In the genomic region with DNA sequence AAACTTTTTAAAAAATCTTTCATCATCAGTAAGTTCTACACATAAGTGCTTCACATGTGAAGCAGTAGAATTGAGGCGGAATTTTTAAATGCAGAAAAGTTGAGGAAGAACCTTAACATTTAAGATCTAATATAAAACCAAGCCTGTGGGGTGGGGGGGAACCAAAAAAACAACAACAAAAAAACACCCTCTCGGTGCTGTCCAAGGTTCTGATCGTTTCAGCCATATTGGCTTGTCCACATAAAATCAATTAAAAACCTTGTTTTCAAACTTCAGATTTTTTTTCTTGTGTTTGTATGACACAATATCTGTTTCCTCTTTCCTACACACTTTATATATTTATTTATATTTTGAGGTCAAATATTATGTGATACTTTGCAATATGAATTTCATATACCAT, we compare ENCODE assay signal across 22 cellular contexts.
DNase-seq lines count a peak whose midpoint lies in the region; FAIRE-seq and TF ChIP-seq lines count a peak whose summit lies in the region.
"Had no signal": no experiment of that assay in that cellular context is flagged by ENCODE, and none has a peak within 500 bp of the region (broad histone marks: within the 10 kb centered on the region; RNA-seq: fewer than 3 reads in every experiment).

No MANE protein-coding gene starts in this region.

- H3K27me3 ChIP-seq in H1 (replicated peaks in 1 of 4; ENCODE audit: control insufficient read depth in 3 of 4, extremely low read depth in 1 of 4, insufficient read depth in 3 of 4, low read length in 3 of 4): no peaks in the 10 kb centered on the region

- H3K27ac Mint-ChIP-seq in activated CD4-positive, alpha-beta T cell treated with anti-CD3 and anti-CD28 coated beads, Interleukin-2, amount 10 ng/mL, durations not matched to agents 7 days and 5 days: no peak overlapping the region
- H3K27ac Mint-ChIP-seq in neural crest cell (ENCODE audit: unreplicated experiment) (no peak overlapping the region), mesothelial cell of epicardium (no peak overlapping the region)
- H3K27ac Mint-ChIP-seq: CD4-positive, alpha-beta T cell; IgD-negative memory B cell had no signal

- H3K4me2 ChIP-seq in H1 (ENCODE audit: insufficient read depth in 1 of 2, low read depth in 2 of 2, low read length in 2 of 2): no peak overlapping the region

- no peak overlapping the region for H4K91ac ChIP-seq in H1 (replicated peaks; ENCODE audit: insufficient read length, low read length)

- FAIRE-seq in H1 (lab: Jason Lieb, UNC): no peak
- FAIRE-seq: GM12892, GM18507, HTR-8/SVneo had no signal

- no peak overlapping the region for H2AK5ac ChIP-seq in H1 (ENCODE audit: low read depth, low read length)

- TF ChIP-seq RAD21 in Ishikawa (IDR thresholded peaks at IDR 0.05; ENCODE audit: low read depth): no peak
- TF ChIP-seq RAD21 in H1 (IDR thresholded peaks at IDR 0.05 in 1 of 2, conservative IDR thresholded peaks at IDR 0.05 in 1 of 2; ENCODE audit: low read depth in 2 of 2, low read length in 2 of 2): no peak

- no peak overlapping the region for H3K4me3 Mint-ChIP-seq in activated CD4-positive, alpha-beta T cell treated with anti-CD3 and anti-CD28 coated beads, Interleukin-2, amount 10 ng/mL, durations not matched to agents 7 days and 5 days
- peak overlapping the region; percentile 18 for H3K4me3 Mint-ChIP-seq in neural crest cell
- no peak overlapping the region for H3K4me3 Mint-ChIP-seq in mesothelial cell of epicardium
- H3K4me3 Mint-ChIP-seq: CD4-positive, alpha-beta T cell; IgD-negative memory B cell had no signal

- TF ChIP-seq CTCF in H1 (IDR thresholded peaks at IDR 0.05; ENCODE audit: control extremely low read depth in 1 of 3, insufficient read depth in 1 of 3, low read depth in 1 of 3, low read length in 3 of 3) (no peak), neural crest cell (conservative IDR thresholded peaks at IDR 0.05) (no peak), mesothelial cell of epicardium (IDR thresholded peaks at IDR 0.05; ENCODE audit: unreplicated experiment) (no peak)

- TF ChIP-seq EP300 in Ishikawa (IDR thresholded peaks at IDR 0.05; ENCODE audit: borderline replicate concordance) (no peak), H1 (IDR thresholded peaks at IDR 0.05; ENCODE audit: borderline replicate concordance in 1 of 2, low read depth in 2 of 2, low read length in 2 of 2) (no peak)

- H2BK120ac ChIP-seq in H1 (replicated peaks; ENCODE audit: low read depth, low read length): no peak overlapping the region

- peaks cover 10% of the 10 kb centered on the region for H3K4me1 Mint-ChIP-seq in activated CD4-positive, alpha-beta T cell treated with anti-CD3 and anti-CD28 coated beads, Interleukin-2, amount 10 ng/mL, durations not matched to agents 7 days and 5 days
- H3K4me1 Mint-ChIP-seq in neural crest cell: peaks cover 60% of the 10 kb centered on the region
- peaks cover 11% of the 10 kb centered on the region for H3K4me1 Mint-ChIP-seq in mesothelial cell of epicardium

- H2BK20ac ChIP-seq in H1 (ENCODE audit: low read length): no peak overlapping the region

- H4K20me1 ChIP-seq in H1 (replicated peaks in 1 of 2; ENCODE audit: control insufficient read depth in 1 of 2, insufficient read depth in 2 of 2, low read length in 2 of 2): no peaks in the 10 kb centered on the region

- H3K23ac ChIP-seq in H1 (ENCODE audit: insufficient read length): no peak overlapping the region

- no peak overlapping the region for H4K5ac ChIP-seq in H1 (ENCODE audit: insufficient read length, low read depth, low read length)

- WGBS in H1 (ENCODE audit: extremely low coverage in 1 of 2, insufficient coverage in 1 of 2, insufficient read length in 1 of 2, insufficient replicate concordance in 2 of 2, low coverage in 1 of 2, low lambda C conversion rate in 2 of 2, missing lambda C conversion rate in 1 of 2), 2 experiments: 95% methylated on average over 3 of the region's 3 CpGs; no CpG with 5 or more reads in 1 of the 2 experiments

- H3K23me2 ChIP-seq in H1 (ENCODE audit: low read depth, low read length): no peaks in the 10 kb centered on the region

- H3K4ac ChIP-seq in H1 (replicated peaks; ENCODE audit: insufficient read length, low read depth, low read length): no peak overlapping the region

- peaks cover 17% of the 10 kb centered on the region for H3K9me3 Mint-ChIP-seq in activated CD4-positive, alpha-beta T cell treated with anti-CD3 and anti-CD28 coated beads, Interleukin-2, amount 10 ng/mL, durations not matched to agents 7 days and 5 days
- H3K9me3 Mint-ChIP-seq in neural crest cell (peaks cover 8% of the 10 kb centered on the region), mesothelial cell of epicardium (peaks cover 29% of the 10 kb centered on the region)

- no peak overlapping the region for H3K56ac ChIP-seq in H1 (replicated peaks; ENCODE audit: insufficient read length, low read depth, low read length)

- TF ChIP-seq POLR2A in H1 (IDR thresholded peaks at IDR 0.05; ENCODE audit: control extremely low read depth in 1 of 2, low read depth in 2 of 2, low read length in 2 of 2): no peak

- CTCF ChIA-PET in activated CD4-positive, alpha-beta T cell treated with anti-CD3 and anti-CD28 coated beads, Interleukin-2, amount 10 ng/mL, durations not matched to agents 7 days and 5 days (lab: Charles Lee): no interaction called here
- CTCF ChIA-PET in H1 (lab: Charles Lee; ENCODE audit: partially characterized antibody): interaction anchor here (3.1 kb wide), 1 partner anchor 17 kb away, joined by 12 read pairs; no protein-coding TSS in a partner anchor

- H3K4me1 ChIP-seq in H1 (replicated peaks in 1 of 4; ENCODE audit: control insufficient read depth in 3 of 4, insufficient read depth in 4 of 4, low read length in 3 of 4): peaks cover 4 to 26% (median 15%) of the 10 kb centered on the region in 4 experiments; a peak in 6 of 7 replicates

- POLR2A ChIA-PET in activated CD4-positive, alpha-beta T cell treated with anti-CD3 and anti-CD28 coated beads, Interleukin-2, amount 10 ng/mL, durations not matched to agents 7 days and 5 days (lab: Charles Lee): no interaction called here
- POLR2A ChIA-PET in H1 (lab: Charles Lee; ENCODE audit: partially characterized antibody): no interaction called here

- H3K18ac ChIP-seq in H1 (ENCODE audit: extremely low read depth, low read length): no peak overlapping the region

- no peaks in the 10 kb centered on the region for H3K27me3 Mint-ChIP-seq in activated CD4-positive, alpha-beta T cell treated with anti-CD3 and anti-CD28 coated beads, Interleukin-2, amount 10 ng/mL, durations not matched to agents 7 days and 5 days
- H3K27me3 Mint-ChIP-seq in neural crest cell (ENCODE audit: low read depth): no peaks in the 10 kb centered on the region
- no peaks in the 10 kb centered on the region for H3K27me3 Mint-ChIP-seq in mesothelial cell of epicardium (ENCODE audit: low read depth)
- H3K27me3 Mint-ChIP-seq: CD4-positive, alpha-beta T cell; IgD-negative memory B cell had no signal

- no peak overlapping the region for H2BK15ac ChIP-seq in H1 (ENCODE audit: low read length)

- peaks cover 0 to 8% (median 4%) of the 10 kb centered on the region in 4 experiments; a peak in 7 of 8 replicates for H3K36me3 ChIP-seq in H1 (ENCODE audit: control insufficient read depth in 2 of 4, insufficient read depth in 4 of 4, low read length in 3 of 4)

- no peaks in the 10 kb centered on the region for H3K79me2 ChIP-seq in H1 (ENCODE audit: control insufficient read depth in 1 of 2, insufficient read depth in 2 of 2, low read length in 2 of 2)

- H3K27ac ChIP-seq in H1 (ENCODE audit: low read depth, low read length): no peak overlapping the region
- H3K27ac ChIP-seq: SK-N-MC had no signal

- no peak overlapping the region for H3K9ac ChIP-seq in H1 (replicated peaks in 1 of 4; ENCODE audit: extremely low read depth in 1 of 4, low read depth in 3 of 4, low read length in 3 of 4)

- H3K79me1 ChIP-seq in H1 (ENCODE audit: low read depth, low read length): no peaks in the 10 kb centered on the region

- no peaks in the 10 kb centered on the region for H3K9me3 ChIP-seq in H1 (ENCODE audit: insufficient read depth in 2 of 2, low read depth in 1 of 2, low read length in 1 of 2)

- H2BK5ac ChIP-seq in H1 (ENCODE audit: low read depth, low read length): no peak overlapping the region

- no peak overlapping the region for H4K8ac ChIP-seq in H1 (ENCODE audit: extremely low read depth, insufficient read depth, low read length)

- peak; percentile 23 for DNase-seq in activated CD4-positive, alpha-beta T cell treated with anti-CD3 and anti-CD28 coated beads, Interleukin-2, amount 10 ng/mL, durations not matched to agents 7 days and 5 days
- DNase-seq in activated CD4-positive, alpha-beta T cell treated with anti-CD3 and anti-CD28 coated beads for 4 hours: no peak
- DNase-seq in H1 (ENCODE audit: low read depth in 1 of 2, low spot score in 2 of 2) (no peak), neural crest cell (ENCODE audit: low read depth, low spot score) (no peak), mesothelial cell of epicardium (ENCODE audit: low spot score in 2 of 2, unreplicated experiment in 2 of 2) (no peak), NCI-H69 (lab: John Stamatoyannopoulos, UW) (no peak), NCI-H1105 (lab: John Stamatoyannopoulos, UW) (no peak)
- DNase-seq: 8988T; CD4-positive, alpha-beta T cell; EL; NCI-H1092 treated with DMSO at 0.1 percent for 48 hours; NCI-H1694; NCI-H2081 treated with DMSO at 0.1 percent for 48 hours; NCI-H774; OCI-M1; SHP77 had no signal

- H3K36me3 Mint-ChIP-seq in activated CD4-positive, alpha-beta T cell treated with anti-CD3 and anti-CD28 coated beads, Interleukin-2, amount 10 ng/mL, durations not matched to agents 7 days and 5 days (ENCODE audit: low read depth): peaks cover 53% of the 10 kb centered on the region
- H3K36me3 Mint-ChIP-seq in neural crest cell (ENCODE audit: low read depth): peaks cover 40% of the 10 kb centered on the region
- H3K36me3 Mint-ChIP-seq in mesothelial cell of epicardium: peaks cover 50% of the 10 kb centered on the region

- H2AFZ ChIP-seq in H1 (ENCODE audit: low read length): no peak overlapping the region

- H3K14ac ChIP-seq in H1 (ENCODE audit: insufficient read length): no peak overlapping the region

- no peak overlapping the region for H2BK12ac ChIP-seq in H1 (ENCODE audit: low read depth, low read length)

- no peak overlapping the region for H3K4me3 ChIP-seq in H1 (ENCODE audit: extremely low read depth in 1 of 4, insufficient read depth in 2 of 4, low read depth in 3 of 4, low read length in 4 of 4)
- H3K4me3 ChIP-seq: SK-N-MC had no signal

TF ChIP-seq in Ishikawa, 13 proteins besides CTCF, POLR2A, EP300 and RAD21 (continues in another document):
- no peak for TF ChIP-seq CREB1 (IDR thresholded peaks at IDR 0.05; ENCODE audit: low read depth)

TF ChIP-seq in H1, 55 proteins besides CTCF, POLR2A, EP300 and RAD21:
- 0 out of 4 replicates have a peak, but pooled peaks of 1 of the 2 experiments have one; percentile 30 for TF ChIP-seq SIN3A (conservative IDR thresholded peaks at IDR 0.05 in 1 of 2, IDR thresholded peaks at IDR 0.05 in 1 of 2; ENCODE audit: low read depth in 1 of 2, low read length in 2 of 2)
- TF ChIP-seq YY1 (IDR thresholded peaks at IDR 0.05; ENCODE audit: low read depth, low read length): peak; percentile 83; the same call in 1 of the 2 replicates
- TF ChIP-seq BACH1 (IDR thresholded peaks at IDR 0.05; ENCODE audit: low read length): no peak
